In the genomic region with DNA sequence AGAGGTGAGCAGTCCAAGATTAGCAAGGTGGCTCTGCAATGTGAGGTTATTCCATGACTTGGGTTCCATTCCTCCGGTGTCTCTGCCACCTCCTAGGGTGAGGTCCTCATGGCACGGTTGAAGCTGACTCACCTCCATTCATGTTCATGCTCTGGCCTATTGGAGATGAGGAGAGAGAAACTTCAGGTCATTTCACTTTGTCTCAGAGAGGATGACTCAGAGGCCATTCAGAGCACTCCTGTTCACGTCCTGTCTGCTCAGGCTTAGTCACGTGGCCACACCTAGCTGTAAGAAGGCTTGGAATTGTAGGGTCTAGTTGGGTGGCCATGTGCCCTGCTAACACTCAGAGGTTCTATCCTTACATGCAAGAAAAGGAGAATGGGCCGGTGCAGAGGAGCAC, we compare ENCODE assay signal across 12 cellular contexts.
DNase-seq lines count a peak whose midpoint lies in the region; ATAC-seq, FAIRE-seq and TF ChIP-seq lines count a peak whose summit lies in the region.
"Had no signal": no experiment of that assay in that cellular context is flagged by ENCODE, and none has a peak within 500 bp of the region (broad histone marks: within the 10 kb centered on the region; RNA-seq: fewer than 3 reads in every experiment).

No MANE protein-coding gene starts in this region.

- TF ChIP-seq POLR2A in HepG2 (IDR thresholded peaks at IDR 0.05; ENCODE audit: insufficient read depth in 1 of 2, low read depth in 2 of 2, low read length in 2 of 2) (no peak), right lobe of liver (IDR thresholded peaks at IDR 0.05) (no peak)

- H3K4me1 ChIP-seq in HepG2 (ENCODE audit: insufficient read depth, low read length) (no peaks in the 10 kb centered on the region), right lobe of liver (no peaks in the 10 kb centered on the region)
- H3K4me1 ChIP-seq: spleen, testis had no signal

- H3K4me1 Mint-ChIP-seq in CD4-positive, alpha-beta T cell (ENCODE audit: low read depth), result no peaks in the 10 kb centered on the region

- H3K27ac Mint-ChIP-seq in CD4-positive, alpha-beta T cell, result no peak overlapping the region
- H3K27ac Mint-ChIP-seq: dendritic cell treated with granulocyte-macrophage colony-stimulating factor and Interleukin-4, amounts not matched to agents 40 ng/mL and 50 ng/mL, for 4 days had no signal

- TF ChIP-seq RAD21 in HepG2 (CRISPR knock-in tag; IDR thresholded peaks at IDR 0.05), result no peak

- no peaks in the 10 kb centered on the region for H3K36me3 Mint-ChIP-seq in CD4-positive, alpha-beta T cell (ENCODE audit: low read depth)

- no peaks in the 10 kb centered on the region for H3K9me3 ChIP-seq in HepG2 (ENCODE audit: low read length)
- H3K9me3 ChIP-seq in right lobe of liver, result no peaks in the 10 kb centered on the region
- H3K9me3 ChIP-seq in CD4-positive, alpha-beta T cell (ENCODE audit: control insufficient read depth, low read length), result peaks cover 18% of the 10 kb centered on the region
- H3K9me3 ChIP-seq: testis had no signal

- ATAC-seq in HepG2, result peak; percentile 35; the same call in 1 of the 3 replicates
- no peak for ATAC-seq in right lobe of liver
- no peak for ATAC-seq in CD4-positive, alpha-beta T cell (ENCODE audit: poor library complexity)
- no peak for ATAC-seq in GM21360 (IDR thresholded peaks at IDR 0.05; ENCODE audit: unreplicated experiment)

- no TSS peak for BruUV-seq in HepG2 (replicated peaks; lab: Mats Ljungman, UMichigan)

- H3K27me3 Mint-ChIP-seq in CD4-positive, alpha-beta T cell, result peaks cover 21% of the 10 kb centered on the region

- H3K27me3 ChIP-seq in HepG2 (ENCODE audit: control insufficient read depth in 1 of 2, insufficient read depth in 2 of 2, low read length in 2 of 2), result 0 out of 5 replicates have a peak, but pooled peaks cover 0 to 6% of the 10 kb centered on the region in 2 experiments
- H3K27me3 ChIP-seq in right lobe of liver, result no peaks in the 10 kb centered on the region
- peaks cover 7% of the 10 kb centered on the region for H3K27me3 ChIP-seq in CD4-positive, alpha-beta T cell (ENCODE audit: control insufficient read depth, insufficient read depth, low read length)
- H3K27me3 ChIP-seq: testis had no signal

- H4K20me1 ChIP-seq in HepG2 (ENCODE audit: insufficient read depth, low read length), result no peaks in the 10 kb centered on the region

- no peaks in the 10 kb centered on the region for H3K36me3 ChIP-seq in HepG2 (replicated peaks in 1 of 2; ENCODE audit: control insufficient read depth in 1 of 2, insufficient read depth in 2 of 2, low read length in 2 of 2)
- H3K36me3 ChIP-seq in right lobe of liver, result no peaks in the 10 kb centered on the region
- H3K36me3 ChIP-seq: spleen had no signal

- FAIRE-seq in HepG2 (lab: Jason Lieb, UNC) (no peak), RCC 7860 (lab: Jason Lieb, UNC) (peak; percentile 97)

- H3K27ac ChIP-seq in HepG2 (ENCODE audit: extremely low read length, insufficient read depth, low read length) (no peak overlapping the region), right lobe of liver (no peak overlapping the region)
- no peak overlapping the region for H3K27ac ChIP-seq in CD4-positive, alpha-beta T cell (ENCODE audit: low read depth, low read length)
- H3K27ac ChIP-seq: spleen, testis had no signal

- peaks cover 20% of the 10 kb centered on the region for H3K9me3 Mint-ChIP-seq in CD4-positive, alpha-beta T cell

- TF ChIP-seq CTCF in HepG2 (CRISPR knock-in tag; IDR thresholded peaks at IDR 0.05), result no peak
- no peak for TF ChIP-seq CTCF in right lobe of liver (IDR thresholded peaks at IDR 0.05)
- TF ChIP-seq CTCF in fibroblast of villous mesenchyme (IDR thresholded peaks at IDR 0.05; ENCODE audit: insufficient read depth, low read depth, low read length), result no peak
- no peak for TF ChIP-seq CTCF in CD4-positive, alpha-beta T cell (IDR thresholded peaks at IDR 0.05)

- no peaks in the 10 kb centered on the region for H3K79me2 ChIP-seq in HepG2 (ENCODE audit: insufficient read depth, low read length)

- DNase-seq in HepG2 (ENCODE audit: low spot score) (peak; percentile 42), right lobe of liver (no peak), RCC 7860 (ENCODE audit: low spot score) (peak; percentile 99), fibroblast of villous mesenchyme (ENCODE audit: low read depth) (peak; percentile 34), NCI-H1436 treated with DMSO at 0.1 percent for 48 hours (lab: John Stamatoyannopoulos, UW) (no peak), Ammon's horn (ENCODE audit: low spot score) (no peak)
- DNase-seq in CD4-positive, alpha-beta T cell, result no peak
- DNase-seq: NCI-H526, spleen, testis had no signal

- H3K4me3 Mint-ChIP-seq in CD4-positive, alpha-beta T cell, result no peak overlapping the region
- H3K4me3 Mint-ChIP-seq: dendritic cell treated with granulocyte-macrophage colony-stimulating factor and Interleukin-4, amounts not matched to agents 40 ng/mL and 50 ng/mL, for 4 days had no signal

- H3K4me2 ChIP-seq in HepG2 (ENCODE audit: low read depth, low read length), result no peak overlapping the region

- no peak for TF ChIP-seq EP300 in HepG2 (IDR thresholded peaks at IDR 0.05; ENCODE audit: low read depth in 2 of 2, low read length in 2 of 2)
- no peak for TF ChIP-seq EP300 in HepG2 (CRISPR knock-in tag; IDR thresholded peaks at IDR 0.05; ENCODE audit: borderline replicate concordance)

- in situ Hi-C loops in HepG2 (cut with HindIII; ENCODE audit: extremely low pct_ligation_motif_present, low pct_unique_long_range_greater_than_20kb), result no loop called here

- H3K4me3 ChIP-seq in HepG2 (replicated peaks in 1 of 3; ENCODE audit: insufficient read depth in 1 of 3, low read depth in 2 of 3, low read length in 3 of 3) (no peak overlapping the region), right lobe of liver (no peak overlapping the region), fibroblast of villous mesenchyme (ENCODE audit: low read depth, low read length) (no peak overlapping the region)
- H3K4me3 ChIP-seq: spleen, testis had no signal

- WGBS in HepG2 (ENCODE audit: low lambda C conversion rate), result 7% methylated on average over 5 of the region's 5 CpGs
- WGBS in right lobe of liver (ENCODE audit: insufficient coverage, low coverage, low lambda C conversion rate, missing lambda C conversion rate), result 77% methylated on average over 3 of the region's 5 CpGs

- POLR2A ChIA-PET in HepG2 (lab: Yijun Ruan, JAX), result no interaction called here
- POLR2A ChIA-PET in CD4-positive, alpha-beta T cell (lab: Charles Lee), result no interaction called here

- H2AFZ ChIP-seq in HepG2 (ENCODE audit: low read length), result no peak overlapping the region

- H3K9ac ChIP-seq in HepG2 (ENCODE audit: insufficient read depth, low read depth, low read length), result no peak overlapping the region

- intact Hi-C loops in HepG2 (cut with micrococcal nuclease; ENCODE audit: unreplicated experiment) (no loop called here), right lobe of liver (cut with DNase I) (no loop called here)
- intact Hi-C loops in CD4-positive, alpha-beta T cell (cut with DNase I, micrococcal nuclease), result no loop called here

- CTCF ChIA-PET in HepG2 (lab: Yijun Ruan, JAX; ENCODE audit: low intra/inter-chr PET ratio, low total read pairs), result no interaction called here
- CTCF ChIA-PET in CD4-positive, alpha-beta T cell (lab: Charles Lee), result no interaction called here

TF ChIP-seq in HepG2, 621 proteins besides CTCF, POLR2A, EP300 and RAD21:
- TF ChIP-seq RAD51 (IDR thresholded peaks at IDR 0.05; ENCODE audit: borderline replicate concordance), result peak; percentile 54; the same call in 1 of the 2 replicates
- TF ChIP-seq, protein P1, sequence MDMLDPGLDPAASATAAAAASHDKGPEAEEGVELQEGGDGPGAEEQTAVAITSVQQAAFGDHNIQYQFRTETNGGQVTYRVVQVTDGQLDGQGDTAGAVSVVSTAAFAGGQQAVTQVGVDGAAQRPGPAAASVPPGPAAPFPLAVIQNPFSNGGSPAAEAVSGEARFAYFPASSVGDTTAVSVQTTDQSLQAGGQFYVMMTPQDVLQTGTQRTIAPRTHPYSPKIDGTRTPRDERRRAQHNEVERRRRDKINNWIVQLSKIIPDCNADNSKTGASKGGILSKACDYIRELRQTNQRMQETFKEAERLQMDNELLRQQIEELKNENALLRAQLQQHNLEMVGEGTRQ (IDR thresholded peaks at IDR 0.05; ENCODE audit: low read depth, low read length), result peak; percentile 53
- TF ChIP-seq, protein P1 (CRISPR knock-in tag; IDR thresholded peaks at IDR 0.05; ENCODE audit: borderline replicate concordance), result no peak
- TF ChIP-seq ZNF34 (CRISPR knock-in tag; IDR thresholded peaks at IDR 0.05; ENCODE audit: borderline replicate concordance), result no peak
- no peak for TF ChIP-seq KDM5B (CRISPR knock-in tag; IDR thresholded peaks at IDR 0.05; ENCODE audit: borderline replicate concordance)
- TF ChIP-seq FOSL2 (CRISPR knock-in tag; IDR thresholded peaks at IDR 0.05), result peak; percentile 80
- 0 out of 2 replicates have a peak, but pooled peaks have one; percentile 10 for TF ChIP-seq BHLHE40 (IDR thresholded peaks at IDR 0.05; ENCODE audit: low read length)

Comparison
In these comparisons a context has a peak if more than half of its experiments do, and no peak if none do; other contexts are left out.
1. DNase-seq: peak in HepG2 (single experiment), RCC 7860 (single experiment) and fibroblast of villous mesenchyme (single experiment); none in right lobe of liver (0 of 3), CD4-positive, alpha-beta T cell (0 of 10), NCI-H1436 treated with DMSO at 0.1 percent for 48 hours (single experiment) and Ammon's horn (single experiment).